ENCODE assay signal across 22 cellular contexts in the genomic region with DNA sequence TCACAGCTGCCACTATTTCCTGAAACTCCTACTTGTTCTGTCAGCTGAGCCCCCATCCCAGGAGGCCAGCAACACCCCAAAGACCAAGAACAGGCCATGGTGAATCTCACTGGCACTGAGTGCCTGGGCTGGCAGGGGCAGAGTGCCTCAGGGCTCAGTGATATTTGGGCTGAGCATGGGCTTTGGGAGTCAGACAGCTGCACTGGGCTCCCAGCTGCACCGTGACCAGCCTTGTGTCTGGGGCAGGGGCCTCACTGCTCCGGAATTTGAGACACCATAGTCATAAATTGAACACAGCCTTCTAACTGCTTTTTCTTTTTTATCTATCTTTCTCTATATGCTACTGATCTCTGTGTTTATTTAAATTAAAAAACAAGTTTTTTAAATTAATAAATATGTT.
"Had no signal": no experiment of that assay in that cellular context is flagged by ENCODE, and none has a peak within 500 bp of the region (broad histone marks: within the 10 kb centered on the region; RNA-seq: fewer than 3 reads in every experiment).

No MANE protein-coding gene starts in this region.

- H3K4me1 ChIP-seq: colonic mucosa, esophagus muscularis mucosa, esophagus squamous epithelium, foreskin keratinocyte, gastrocnemius medialis, gastroesophageal sphincter, heart left ventricle, heart right ventricle had no signal

- H3K4me3 ChIP-seq: colonic mucosa, dorsolateral prefrontal cortex, esophagus muscularis mucosa, esophagus squamous epithelium, gastrocnemius medialis, gastroesophageal sphincter, heart left ventricle, heart right ventricle had no signal

- DNase-seq: colonic mucosa; cortex of kidney; dermis blood vessel endothelial cell; dorsolateral prefrontal cortex; effector CD4-positive, alpha-beta T cell; effector CD8-positive, alpha-beta T cell; effector memory CD4-positive, alpha-beta T cell; effector memory CD8-positive, alpha-beta T cell; endodermal cell; erythroblast; esophagus squamous epithelium; foreskin fibroblast; foreskin keratinocyte; foreskin melanocyte; gastrocnemius medialis; glutamatergic neuron; heart left ventricle; heart right ventricle had no signal

- H3K9me3 ChIP-seq: colonic mucosa, gastrocnemius medialis had no signal

- H3K27ac ChIP-seq: colonic mucosa, dorsolateral prefrontal cortex, epithelial cell of prostate, esophagus muscularis mucosa, esophagus squamous epithelium, foreskin keratinocyte, gastrocnemius medialis, gastroesophageal sphincter, heart left ventricle, heart right ventricle had no signal

- H3K36me3 ChIP-seq: colonic mucosa, esophagus muscularis mucosa, esophagus squamous epithelium, gastrocnemius medialis, gastroesophageal sphincter, heart left ventricle, heart right ventricle had no signal

- ATAC-seq: effector memory CD8-positive, alpha-beta T cell; esophagus mucosa; foreskin keratinocyte; gastrocnemius medialis; gastroesophageal sphincter; heart left ventricle; heart right ventricle had no signal

- H3K27me3 ChIP-seq: colonic mucosa, esophagus squamous epithelium, foreskin keratinocyte, gastrocnemius medialis had no signal
